ENCODE assay signal across 26 cellular contexts in the genomic region with DNA sequence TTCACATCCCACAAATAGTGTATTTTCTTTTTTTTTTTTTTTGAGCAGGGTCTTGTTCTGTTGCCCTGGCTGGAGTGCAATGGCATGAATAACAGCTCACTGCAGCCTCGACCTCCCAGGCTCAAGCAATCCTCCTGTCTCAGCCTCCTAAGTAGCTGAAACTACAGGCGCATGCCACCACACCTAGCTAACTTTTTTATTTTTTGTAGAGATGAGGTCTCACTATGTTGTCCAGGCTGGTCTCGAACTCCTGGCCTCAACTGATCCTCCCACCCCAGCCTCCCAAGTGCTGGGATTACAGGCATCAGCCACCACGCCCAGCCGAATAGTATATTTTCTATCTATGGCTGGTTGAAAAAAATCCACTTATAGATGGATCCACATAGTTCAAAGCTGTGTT. TPM values are rescaled to one million over a fixed set of nuclear protein-coding genes. Genes with fewer than 3 reads are reported as not detected.
"Had no signal": no experiment of that assay in that cellular context is flagged by ENCODE, and none has a peak within 500 bp of the region (broad histone marks: within the 10 kb centered on the region; RNA-seq: fewer than 3 reads in every experiment).

No MANE protein-coding gene starts in this region.

- H3K27ac Mint-ChIP-seq: activated B cell treated with CpG ODN at 0.5 μM for 24 hours; activated CD4-positive, alpha-beta memory T cell treated with anti-CD3 and anti-CD28 coated beads, Interleukin-2, amount 10 ng/mL, durations not matched to agents 7 days and 5 days; activated naive CD4-positive, alpha-beta T cell treated with anti-CD3 and anti-CD28 coated beads, Interleukin-2, amount 10 ng/mL, durations not matched to agents 7 days and 5 days; activated naive CD4-positive, alpha-beta T cell treated with anti-CD3 and anti-CD28 coated beads, Interleukin-2, amount 50 U/mL, for 72 hours; activated naive CD8-positive, alpha-beta T cell treated with anti-CD3 and anti-CD28 coated beads, Interleukin-2, amount 10 ng/mL, durations not matched to agents 7 days and 5 days; activated T-cell treated with anti-CD3 and anti-CD28 coated beads, Interleukin-2, amount 50 U/mL, for 24 hours; activated T-cell treated with anti-CD3 and anti-CD28 coated beads, Interleukin-2, amount 50 U/mL, for 72 hours; dendritic cell treated with granulocyte-macrophage colony-stimulating factor and Interleukin-4, amounts not matched to agents 40 ng/mL and 50 ng/mL, for 4 days; endodermal cell had no signal

- H3K4me3 ChIP-seq: ascending aorta, breast epithelium, cardiac muscle cell, coronary artery, dorsolateral prefrontal cortex had no signal

- H3K27me3 ChIP-seq: ascending aorta, breast epithelium, cardiac muscle cell, dorsolateral prefrontal cortex had no signal

- H3K27ac ChIP-seq: ascending aorta, breast epithelium, cardiac muscle cell, coronary artery, dorsolateral prefrontal cortex had no signal

- ATAC-seq: esophagus mucosa had no signal

- H3K36me3 ChIP-seq: ascending aorta, breast epithelium, cardiac muscle cell had no signal

- H3K4me3 Mint-ChIP-seq: activated B cell treated with CpG ODN at 0.5 μM for 24 hours; activated CD4-positive, alpha-beta memory T cell treated with anti-CD3 and anti-CD28 coated beads, Interleukin-2, amount 10 ng/mL, durations not matched to agents 7 days and 5 days; activated naive CD4-positive, alpha-beta T cell treated with anti-CD3 and anti-CD28 coated beads, Interleukin-2, amount 10 ng/mL, durations not matched to agents 7 days and 5 days; activated naive CD8-positive, alpha-beta T cell treated with anti-CD3 and anti-CD28 coated beads, Interleukin-2, amount 10 ng/mL, durations not matched to agents 7 days and 5 days; activated T-cell treated with anti-CD3 and anti-CD28 coated beads, Interleukin-2, amount 50 U/mL, for 24 hours; activated T-cell treated with anti-CD3 and anti-CD28 coated beads, Interleukin-2, amount 50 U/mL, for 72 hours; brain; dendritic cell treated with granulocyte-macrophage colony-stimulating factor and Interleukin-4, amounts not matched to agents 40 ng/mL and 50 ng/mL, for 4 days; endodermal cell had no signal

- H3K27me3 Mint-ChIP-seq: activated B cell treated with CpG ODN at 0.5 μM for 24 hours; activated CD4-positive, alpha-beta memory T cell treated with anti-CD3 and anti-CD28 coated beads, Interleukin-2, amount 10 ng/mL, durations not matched to agents 7 days and 5 days; activated naive CD4-positive, alpha-beta T cell treated with anti-CD3 and anti-CD28 coated beads, Interleukin-2, amount 10 ng/mL, durations not matched to agents 7 days and 5 days; activated naive CD8-positive, alpha-beta T cell treated with anti-CD3 and anti-CD28 coated beads, Interleukin-2, amount 10 ng/mL, durations not matched to agents 7 days and 5 days; activated T-cell treated with anti-CD3 and anti-CD28 coated beads, Interleukin-2, amount 50 U/mL, for 24 hours; brain; dendritic cell treated with granulocyte-macrophage colony-stimulating factor and Interleukin-4, amounts not matched to agents 40 ng/mL and 50 ng/mL, for 4 days had no signal

- DNase-seq: activated B cell treated with CpG ODN at 0.5 μM for 24 hours; activated CD4-positive, alpha-beta memory T cell treated with anti-CD3 and anti-CD28 coated beads, Interleukin-2, amount 10 ng/mL, durations not matched to agents 7 days and 5 days; activated CD4-positive, alpha-beta T cell treated with anti-CD3 and anti-CD28 coated beads for 48 hours; activated CD4-positive, alpha-beta T cell treated with anti-CD3 and anti-CD28 coated beads, Interleukin-2, amount 50 U/mL, for 4 hours; activated CD8-positive, alpha-beta memory T cell treated with anti-CD3 and anti-CD28 coated beads, Interleukin-2, amount 50 U/mL, for 48 hours; activated gamma-delta T cell; activated naive CD4-positive, alpha-beta T cell; activated naive CD4-positive, alpha-beta T cell treated with anti-CD3 and anti-CD28 coated beads, Interleukin-2, amount 10 ng/mL, durations not matched to agents 7 days and 5 days; activated naive CD8-positive, alpha-beta T cell treated with anti-CD3 and anti-CD28 coated beads, Interleukin-2, amount 10 ng/mL, durations not matched to agents 7 days and 5 days; activated T-cell treated with anti-CD3 and anti-CD28 coated beads for 4 hours; activated T-cell treated with anti-CD3 and anti-CD28 coated beads, Interleukin-2, amount 50 U/mL, for 24 hours; activated T-cell treated with anti-CD3 and anti-CD28 coated beads, Interleukin-2, amount 50 U/mL, for 72 hours; central memory CD4-positive, alpha-beta T cell; dorsolateral prefrontal cortex; effector memory CD4-positive, alpha-beta T cell; endodermal cell; foreskin fibroblast; head of caudate nucleus had no signal

RNA-seq across cellular contexts. Expression of gene EZH2, which starts 12.5 kb away (rescaled TPM):
- total RNA-seq: ascending aorta had no signal
